In genomic region chr19:40750285-40751064, GRCh38 we compare ENCODE assay signal across 8 cellular contexts. TPM values are rescaled to one million over a fixed set of nuclear protein-coding genes. Genes with fewer than 3 reads are reported as not detected.
DNase-seq lines count a peak whose midpoint lies in the region; ATAC-seq and TF ChIP-seq lines count a peak whose summit lies in the region.

A gene with protein sequence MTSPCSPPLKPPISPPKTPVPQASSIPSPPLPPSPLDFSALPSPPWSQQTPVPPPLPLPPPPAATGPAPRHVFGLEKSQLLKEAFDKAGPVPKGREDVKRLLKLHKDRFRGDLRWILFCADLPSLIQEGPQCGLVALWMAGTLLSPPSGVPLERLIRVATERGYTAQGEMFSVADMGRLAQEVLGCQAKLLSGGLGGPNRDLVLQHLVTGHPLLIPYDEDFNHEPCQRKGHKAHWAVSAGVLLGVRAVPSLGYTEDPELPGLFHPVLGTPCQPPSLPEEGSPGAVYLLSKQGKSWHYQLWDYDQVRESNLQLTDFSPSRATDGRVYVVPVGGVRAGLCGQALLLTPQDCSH (minus strand): TSS chr19:40750477. CDS start chr19:40749803, 674 bp downstream.

- peak within 1 kb of the TSS; percentile 98 for H4K91ac ChIP-seq in trophoblast cell (ENCODE audit: low read depth, low read length)

- H3K9me3 ChIP-seq in trophoblast cell (ENCODE audit: insufficient read depth, low read depth, low read length), result no peaks in the 10 kb centered on the region

- H2BK12ac ChIP-seq in trophoblast cell (ENCODE audit: low read length), result peak within 1 kb of the TSS; percentile 85

- H3K4me1 Mint-ChIP-seq in type B pancreatic cell (ENCODE audit: unreplicated experiment), result peaks cover 29% of the 10 kb centered on the region

- H3K27ac Mint-ChIP-seq in type B pancreatic cell, result peak within 1 kb of the TSS; percentile 98

- peak within 1 kb of the TSS; percentile 91 for H2BK120ac ChIP-seq in trophoblast cell (ENCODE audit: insufficient read depth, low read length, poor library complexity)

- peak within 1 kb of the TSS; percentile 93 for H2AK5ac ChIP-seq in trophoblast cell (ENCODE audit: low read length)

- peaks cover 29 to 32% of the 10 kb centered on the region in 2 experiments for H3K4me1 ChIP-seq in trophoblast cell (ENCODE audit: control insufficient read depth in 1 of 2, insufficient read depth in 2 of 2, low read length in 2 of 2)

- peaks cover 3 to 6% of the 10 kb centered on the region in 2 experiments for H3K36me3 ChIP-seq in trophoblast cell (ENCODE audit: control insufficient read depth in 1 of 2, insufficient read depth in 2 of 2, low read length in 2 of 2)

- H3K27ac ChIP-seq in adipose tissue (ENCODE audit: low read depth, low read length) (peak within 1 kb of the TSS; percentile 83), trophoblast cell (ENCODE audit: low read depth, low read length) (peak within 1 kb of the TSS; percentile 91)

- peak within 1 kb of the TSS; percentile 98 for H4K8ac ChIP-seq in trophoblast cell (ENCODE audit: low read depth, low read length)

- H3K14ac ChIP-seq in trophoblast cell (ENCODE audit: low read length), result peak within 1 kb of the TSS; percentile 94

- H2BK5ac ChIP-seq in trophoblast cell (ENCODE audit: low read depth, low read length, poor library complexity), result peak within 1 kb of the TSS; percentile 92

- H3K4ac ChIP-seq in trophoblast cell (ENCODE audit: low read depth, low read length), result peak within 1 kb of the TSS; percentile 92

- intact Hi-C loops in cardiac septum (cut with DNase I), result loop anchor here (2.0 kb wide), 3 partner anchors 28 to 60 kb away; partner anchors contain the start of genes NUMBL and RAB4B

- peaks cover 30% of the 10 kb centered on the region for H3K79me2 ChIP-seq in trophoblast cell (ENCODE audit: control insufficient read depth, insufficient read depth, low read length, poor library complexity)

- H4K12ac ChIP-seq in trophoblast cell (ENCODE audit: low read depth, low read length), result peak within 1 kb of the TSS; percentile 83

- peaks cover 13% of the 10 kb centered on the region for H3K36me3 Mint-ChIP-seq in type B pancreatic cell

- H3K9ac ChIP-seq in trophoblast cell (ENCODE audit: low read length), result peak within 1 kb of the TSS; percentile 97

- H3K27me3 Mint-ChIP-seq in type B pancreatic cell, result no peaks in the 10 kb centered on the region

- 0% methylated on average over 47 to 52 of the region's 52 CpGs for whole genome bisulfite sequencing in adipose tissue, 3 donors
- WGBS in trophoblast cell (ENCODE audit: extremely low coverage, insufficient coverage, insufficient read length), result no CpG with 5 or more reads among the region's 52 CpGs

- TF ChIP-seq CTCF in GM12875 (IDR thresholded peaks at IDR 0.05; ENCODE audit: borderline replicate concordance, insufficient read depth, low read depth, low read length), result no peak
- TF ChIP-seq CTCF in type B pancreatic cell (conservative IDR thresholded peaks at IDR 0.05), result no peak

- peak within 1 kb of the TSS; percentile 62 for H2AFZ ChIP-seq in trophoblast cell (ENCODE audit: insufficient read depth, low read length, poor library complexity)

- H3K23ac ChIP-seq in trophoblast cell (ENCODE audit: low read length), result no peak within 1 kb of the TSS

- ATAC-seq in HG02798 (IDR thresholded peaks at IDR 0.05; ENCODE audit: poor library complexity, unreplicated experiment), result peak; percentile 88

- H3K4me2 ChIP-seq in trophoblast cell (ENCODE audit: low read length), result peak within 1 kb of the TSS; percentile 68

- H3K4me3 Mint-ChIP-seq in type B pancreatic cell, result peak within 1 kb of the TSS; percentile 97

- H3K4me3 ChIP-seq in GM12875 (ENCODE audit: low read depth, low read length), result peak within 1 kb of the TSS; percentile 90
- H3K4me3 ChIP-seq in trophoblast cell (ENCODE audit: low read depth, low read length), result peak within 1 kb of the TSS; percentile 93

- peak within 1 kb of the TSS; percentile 90 for H3K18ac ChIP-seq in trophoblast cell (ENCODE audit: low read length)

- no peaks in the 10 kb centered on the region for H3K27me3 ChIP-seq in trophoblast cell (ENCODE audit: insufficient read depth, low read length)

- DNase-seq in NCI-H1436 (lab: John Stamatoyannopoulos, UW), result peak; percentile 100
- DNase-seq in T follicular helper cell (ENCODE audit: low read depth), result peak; percentile 99
- DNase-seq in cardiac septum (ENCODE audit: low spot score), result peak; percentile 100
- DNase-seq in trophoblast cell, result peak; percentile 100
- DNase-seq in type B pancreatic cell (ENCODE audit: extremely low spot score, unreplicated experiment), result peak; percentile 99

- H3K79me1 ChIP-seq in trophoblast cell (ENCODE audit: low read length), result peaks cover 29% of the 10 kb centered on the region

- H3K9me3 Mint-ChIP-seq in type B pancreatic cell, result no peaks in the 10 kb centered on the region

RNA-seq across cellular contexts. Expression of the gene that starts here (rescaled TPM):
- polyA plus RNA-seq in adipose tissue, result 1 to 10 TPM; 3.5 to 7.1 (median 5.1) TPM
- 9.2 TPM for total RNA-seq in cardiac septum
- polyA plus RNA-seq in trophoblast cell (2013), result 7.5 and 8.6 TPM in 2 replicates
- total RNA-seq in type B pancreatic cell (ENCODE audit: low replicate concordance), result 9.6 and 16.0 TPM in 2 replicates

Comparison
In these comparisons a context has a peak if more than half of its experiments do, and no peak if none do; other contexts are left out.
1. Peak in every context shown above with its lines: DNase-seq, ATAC-seq, H3K4me3 ChIP-seq and H3K27ac ChIP-seq.